In the genomic region with DNA sequence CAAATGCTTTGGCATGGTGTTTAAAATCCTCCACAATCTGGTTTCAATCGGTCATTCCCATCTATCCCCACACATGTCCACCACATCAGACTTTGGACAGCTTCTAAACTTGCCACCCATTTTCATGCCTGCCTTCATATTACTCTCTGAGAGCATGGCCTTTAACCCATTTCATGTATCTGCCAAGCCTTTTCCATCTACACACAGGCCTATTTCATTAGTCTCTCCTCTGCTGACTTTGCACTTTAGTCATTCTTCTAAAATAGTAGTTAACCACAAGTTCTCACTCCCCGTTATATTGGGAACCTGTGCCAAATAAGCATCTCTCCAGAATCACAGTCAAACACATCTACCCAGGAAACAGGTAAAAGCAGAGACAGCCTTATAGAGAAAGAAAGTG, we compare ENCODE assay signal across 1 cellular context.
TF ChIP-seq lines count a peak whose summit lies in the region.

No MANE protein-coding gene starts in this region.

TF ChIP-seq in HepG2, 621 proteins besides CTCF, POLR2A, EP300 and RAD21 (continued from another document):
- TF ChIP-seq, protein P1, sequence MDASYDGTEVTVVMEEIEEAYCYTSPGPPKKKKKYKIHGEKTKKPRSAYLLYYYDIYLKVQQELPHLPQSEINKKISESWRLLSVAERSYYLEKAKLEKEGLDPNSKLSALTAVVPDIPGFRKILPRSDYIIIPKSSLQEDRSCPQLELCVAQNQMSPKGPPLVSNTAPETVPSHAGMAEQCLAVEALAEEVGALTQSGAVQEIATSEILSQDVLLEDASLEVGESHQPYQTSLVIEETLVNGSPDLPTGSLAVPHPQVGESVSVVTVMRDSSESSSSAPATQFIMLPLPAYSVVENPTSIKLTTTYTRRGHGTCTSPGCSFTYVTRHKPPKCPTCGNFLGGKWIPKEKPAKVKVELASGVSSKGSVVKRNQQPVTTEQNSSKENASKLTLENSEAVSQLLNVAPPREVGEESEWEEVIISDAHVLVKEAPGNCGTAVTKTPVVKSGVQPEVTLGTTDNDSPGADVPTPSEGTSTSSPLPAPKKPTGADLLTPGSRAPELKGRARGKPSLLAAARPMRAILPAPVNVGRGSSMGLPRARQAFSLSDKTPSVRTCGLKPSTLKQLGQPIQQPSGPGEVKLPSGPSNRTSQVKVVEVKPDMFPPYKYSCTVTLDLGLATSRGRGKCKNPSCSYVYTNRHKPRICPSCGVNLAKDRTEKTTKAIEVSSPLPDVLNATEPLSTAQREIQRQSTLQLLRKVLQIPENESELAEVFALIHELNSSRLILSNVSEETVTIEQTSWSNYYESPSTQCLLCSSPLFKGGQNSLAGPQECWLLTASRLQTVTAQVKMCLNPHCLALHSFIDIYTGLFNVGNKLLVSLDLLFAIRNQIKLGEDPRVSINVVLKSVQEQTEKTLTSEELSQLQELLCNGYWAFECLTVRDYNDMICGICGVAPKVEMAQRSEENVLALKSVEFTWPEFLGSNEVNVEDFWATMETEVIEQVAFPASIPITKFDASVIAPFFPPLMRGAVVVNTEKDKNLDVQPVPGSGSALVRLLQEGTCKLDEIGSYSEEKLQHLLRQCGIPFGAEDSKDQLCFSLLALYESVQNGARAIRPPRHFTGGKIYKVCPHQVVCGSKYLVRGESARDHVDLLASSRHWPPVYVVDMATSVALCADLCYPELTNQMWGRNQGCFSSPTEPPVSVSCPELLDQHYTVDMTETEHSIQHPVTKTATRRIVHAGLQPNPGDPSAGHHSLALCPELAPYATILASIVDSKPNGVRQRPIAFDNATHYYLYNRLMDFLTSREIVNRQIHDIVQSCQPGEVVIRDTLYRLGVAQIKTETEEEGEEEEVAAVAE (CRISPR knock-in tag; IDR thresholded peaks at IDR 0.05; ENCODE audit: borderline replicate concordance) = no peak
- TF ChIP-seq MAFF (IDR thresholded peaks at IDR 0.05; ENCODE audit: low read depth, low read length) (peak; percentile 61), NCOA2 (CRISPR knock-in tag; IDR thresholded peaks at IDR 0.05) (no peak), BORCS8-MEF2B (CRISPR knock-in tag; IDR thresholded peaks at IDR 0.05) (no peak), ZNF484 (CRISPR knock-in tag; IDR thresholded peaks at IDR 0.05; ENCODE audit: borderline replicate concordance, low read depth) (no peak), HMG20A (CRISPR knock-in tag; IDR thresholded peaks at IDR 0.05; ENCODE audit: borderline replicate concordance) (no peak)
